ENCODE assay signal across 12 cellular contexts in genomic region chr1:58881471-58881994, GRCh38.
DNase-seq lines count a peak whose midpoint lies in the region; ATAC-seq, FAIRE-seq and TF ChIP-seq lines count a peak whose summit lies in the region.
"Had no signal": no experiment of that assay in that cellular context is flagged by ENCODE, and none has a peak within 500 bp of the region (broad histone marks: within the 10 kb centered on the region; RNA-seq: fewer than 3 reads in every experiment).

No MANE protein-coding gene starts in this region.

- H3K27me3 ChIP-seq in K562 (ENCODE audit: control insufficient read depth in 2 of 2, insufficient read depth in 2 of 2, low read length in 2 of 2): no peaks in the 10 kb centered on the region
- H3K27me3 ChIP-seq: BLaER1 had no signal

- POLR2A ChIA-PET in K562 (lab: Yijun Ruan, JAX): interaction anchor here (0.6 kb wide), 1 partner anchor 87 kb away, joined by 3 read pairs; no protein-coding TSS in a partner anchor
- POLR2A ChIA-PET in HEK293T (lab: Yijun Ruan, JAX): no interaction called here

- DNase-seq in A172 (ENCODE audit: low spot score) (peak; percentile 88), HS-27A (ENCODE audit: low read depth) (peak; percentile 42), K562 (ENCODE audit: extremely low read depth in 1 of 4, low spot score in 3 of 4) (peak; percentile 85 to 94 (median 86)), left lobe of liver (ENCODE audit: low spot score) (peak; percentile 90), NCI-H2081 (lab: John Stamatoyannopoulos, UW) (no peak), SHP77 (lab: John Stamatoyannopoulos, UW) (no peak), GF-D8 (lab: John Stamatoyannopoulos, UW) (no peak), HEK293T (ENCODE audit: extremely low spot score) (no peak)
- DNase-seq: NCI-H1694 treated with DMSO at 0.1 percent for 48 hours, occipital lobe had no signal

- no peaks in the 10 kb centered on the region for H3K36me3 ChIP-seq in K562 (ENCODE audit: control insufficient read depth, insufficient read depth, low read length)
- H3K36me3 ChIP-seq: BLaER1 had no signal

- CTCF ChIA-PET in K562 (lab: Yijun Ruan, JAX; ENCODE audit: low intra/inter-chr PET ratio): no interaction called here
- CTCF ChIA-PET in HEK293T (lab: Yijun Ruan, JAX): no interaction called here

- peak overlapping the region; percentile 51 for H2AFZ ChIP-seq in K562 (ENCODE audit: low read depth, low read length)

- in situ Hi-C loops in K562 (cut with MboI): loop anchor here (10.0 kb wide), 1 partner anchor 97 kb away; the partner anchor contains the start of gene JUN

- 10% methylated on average over 3 of the region's 3 CpGs for WGBS in K562 (ENCODE audit: insufficient coverage, low coverage, missing lambda C conversion rate)

- H3K79me2 ChIP-seq in K562 (ENCODE audit: control insufficient read depth, insufficient read depth, low read length): no peaks in the 10 kb centered on the region

- intact Hi-C loops in K562 (cut with micrococcal nuclease): loop anchor here (5.0 kb wide), 1 partner anchor 86 kb away; no protein-coding TSS in a partner anchor

- ATAC-seq in K562 (peak; percentile 79), left lobe of liver (peak; percentile 77)

- H3K9ac ChIP-seq in K562 (ENCODE audit: insufficient read depth in 1 of 2, low read depth in 2 of 2, low read length in 2 of 2): peak overlapping the region; percentile 30 to 54; a peak in 2 of 4 replicates
- H3K9ac ChIP-seq: BLaER1 had no signal

- no peaks in the 10 kb centered on the region for H3K9me1 ChIP-seq in K562 (ENCODE audit: control insufficient read depth, insufficient read depth, low read length)

- H3K4me1 ChIP-seq in K562 (replicated peaks in 1 of 2; ENCODE audit: control insufficient read depth in 2 of 2, insufficient read depth in 2 of 2, low read length in 2 of 2): peaks cover 42 to 60% of the 10 kb centered on the region in 2 experiments

- no peak for TF ChIP-seq CTCF in K562 (IDR thresholded peaks at IDR 0.05 in 2 of 3, conservative IDR thresholded peaks at IDR 0.05 in 1 of 3; ENCODE audit: insufficient read depth in 2 of 3, low read depth in 1 of 3, low read length in 3 of 3)

- H3K4me3 ChIP-seq in K562: no peak overlapping the region
- H3K4me3 ChIP-seq: BLaER1 had no signal

- TF ChIP-seq POLR2A in K562 (conservative IDR thresholded peaks at IDR 0.05): no peak

- peak overlapping the region; percentile 97 for H3K27ac ChIP-seq in K562 (ENCODE audit: extremely low read depth, low read depth, low read length)
- H3K27ac ChIP-seq: BLaER1 had no signal

- H3K4me2 ChIP-seq in K562 (ENCODE audit: insufficient read depth, low read length): peak overlapping the region; percentile 44; the same call in 1 of the 2 replicates
- H3K4me2 ChIP-seq: BLaER1 had no signal

- no peaks in the 10 kb centered on the region for H3K9me3 ChIP-seq in K562 (replicated peaks; ENCODE audit: control insufficient read depth, insufficient read depth, low read depth, low read length)
- H3K9me3 ChIP-seq: BLaER1 had no signal

- H4K20me1 ChIP-seq in K562 (replicated peaks; ENCODE audit: control insufficient read depth, insufficient read depth, low read length): no peaks in the 10 kb centered on the region
- H4K20me1 ChIP-seq: BLaER1 had no signal

- BruUV-seq in K562 (replicated peaks; lab: Mats Ljungman, UMichigan): no TSS peak

- no peak for TF ChIP-seq RAD21 in K562 (CRISPR knock-in tag; conservative IDR thresholded peaks at IDR 0.05 in 1 of 2, IDR thresholded peaks at IDR 0.05 in 1 of 2)

- peak; percentile 91 for TF ChIP-seq EP300 in K562 (IDR thresholded peaks at IDR 0.05; ENCODE audit: low read length)

- FAIRE-seq in K562 (lab: Jason Lieb, UNC): peak; percentile 87
- FAIRE-seq: frontal cortex had no signal

TF ChIP-seq in K562, 482 proteins besides CTCF, POLR2A, EP300 and RAD21 (continues in another document):
- no peak for TF ChIP-seq RBBP5 (IDR thresholded peaks at IDR 0.05; ENCODE audit: borderline replicate concordance, insufficient read depth, low read length, poor library complexity, severe bottlenecking)
- TF ChIP-seq ZNF165 (CRISPR knock-in tag; IDR thresholded peaks at IDR 0.05; ENCODE audit: borderline replicate concordance): no peak
- no peak for TF ChIP-seq ZBTB43 (CRISPR knock-in tag; IDR thresholded peaks at IDR 0.05)
- no peak for TF ChIP-seq HNRNPH1 (optimal IDR thresholded peaks at IDR 0.05; ENCODE audit: low read depth, low read length)
- no peak for TF ChIP-seq ZNF253 (CRISPR knock-in tag; conservative IDR thresholded peaks at IDR 0.05)
- no peak for TF ChIP-seq KAT8 (IDR thresholded peaks at IDR 0.05; ENCODE audit: low read depth)
- no peak for TF ChIP-seq PHB2 (IDR thresholded peaks at IDR 0.05; ENCODE audit: low read depth)
- TF ChIP-seq PREB (CRISPR knock-in tag; IDR thresholded peaks at IDR 0.05): no peak
- TF ChIP-seq BCL6 (CRISPR knock-in tag; IDR thresholded peaks at IDR 0.05): no peak
- TF ChIP-seq KDM4B (IDR thresholded peaks at IDR 0.05; ENCODE audit: borderline replicate concordance in 2 of 2, low read depth in 1 of 2): no peak
- peak; percentile 76 for TF ChIP-seq CREM (IDR thresholded peaks at IDR 0.05; ENCODE audit: low read depth)
- TF ChIP-seq ZNF354B (CRISPR knock-in tag; IDR thresholded peaks at IDR 0.05): no peak
- TF ChIP-seq ZNF780A (CRISPR knock-in tag; IDR thresholded peaks at IDR 0.05): no peak
- 0 out of 4 replicates have a peak, but pooled peaks of 1 of the 2 experiments have one; percentile 66 for TF ChIP-seq ARNT (IDR thresholded peaks at IDR 0.05)
- TF ChIP-seq TBP (optimal IDR thresholded peaks at IDR 0.05; ENCODE audit: low read depth, low read length): no peak
- TF ChIP-seq MTA3 (IDR thresholded peaks at IDR 0.05; ENCODE audit: borderline replicate concordance): peak; percentile 64; the same call in 1 of the 2 replicates

TF ChIP-seq in HEK293T, 16 proteins besides CTCF, POLR2A, EP300 and RAD21:
- no peak for TF ChIP-seq CTBP1 (IDR thresholded peaks at IDR 0.05; ENCODE audit: borderline replicate concordance)
- TF ChIP-seq L3MBTL2 (conservative IDR thresholded peaks at IDR 0.05): no peak
- no peak for TF ChIP-seq PKNOX1 (IDR thresholded peaks at IDR 0.05)
- TF ChIP-seq ZNF384 (IDR thresholded peaks at IDR 0.05): no peak
- TF ChIP-seq SP1 (IDR thresholded peaks at IDR 0.05): no peak
- no peak for TF ChIP-seq TARDBP (IDR thresholded peaks at IDR 0.05)
- no peak for TF ChIP-seq LEF1 (IDR thresholded peaks at IDR 0.05; ENCODE audit: borderline replicate concordance)
- no peak for TF ChIP-seq NFRKB (IDR thresholded peaks at IDR 0.05)
- TF ChIP-seq BHLHE40 (IDR thresholded peaks at IDR 0.05; ENCODE audit: borderline replicate concordance): no peak
- TF ChIP-seq FOXM1 (IDR thresholded peaks at IDR 0.05; ENCODE audit: borderline replicate concordance): no peak
- TF ChIP-seq FOXA1 (IDR thresholded peaks at IDR 0.05): no peak
- no peak for TF ChIP-seq SUZ12 (IDR thresholded peaks at IDR 0.05)
- TF ChIP-seq ARNT (IDR thresholded peaks at IDR 0.05): no peak
- TF ChIP-seq ELF4 (IDR thresholded peaks at IDR 0.05): no peak
- TF ChIP-seq HDGF (IDR thresholded peaks at IDR 0.05; ENCODE audit: borderline replicate concordance): no peak
- no peak for TF ChIP-seq FOXK2 (IDR thresholded peaks at IDR 0.05)

Comparison
In these comparisons a context has a peak if more than half of its experiments do, and no peak if none do; other contexts are left out.
1. DNase-seq: peak in A172 (single experiment), HS-27A (single experiment), K562 (4 of 4) and left lobe of liver (single experiment); none in NCI-H2081 (0 of 2), SHP77 (0 of 2), GF-D8 (single experiment) and HEK293T (single experiment).